Comparison of ENCODE assay signal across 23 cellular contexts in the genomic region with DNA sequence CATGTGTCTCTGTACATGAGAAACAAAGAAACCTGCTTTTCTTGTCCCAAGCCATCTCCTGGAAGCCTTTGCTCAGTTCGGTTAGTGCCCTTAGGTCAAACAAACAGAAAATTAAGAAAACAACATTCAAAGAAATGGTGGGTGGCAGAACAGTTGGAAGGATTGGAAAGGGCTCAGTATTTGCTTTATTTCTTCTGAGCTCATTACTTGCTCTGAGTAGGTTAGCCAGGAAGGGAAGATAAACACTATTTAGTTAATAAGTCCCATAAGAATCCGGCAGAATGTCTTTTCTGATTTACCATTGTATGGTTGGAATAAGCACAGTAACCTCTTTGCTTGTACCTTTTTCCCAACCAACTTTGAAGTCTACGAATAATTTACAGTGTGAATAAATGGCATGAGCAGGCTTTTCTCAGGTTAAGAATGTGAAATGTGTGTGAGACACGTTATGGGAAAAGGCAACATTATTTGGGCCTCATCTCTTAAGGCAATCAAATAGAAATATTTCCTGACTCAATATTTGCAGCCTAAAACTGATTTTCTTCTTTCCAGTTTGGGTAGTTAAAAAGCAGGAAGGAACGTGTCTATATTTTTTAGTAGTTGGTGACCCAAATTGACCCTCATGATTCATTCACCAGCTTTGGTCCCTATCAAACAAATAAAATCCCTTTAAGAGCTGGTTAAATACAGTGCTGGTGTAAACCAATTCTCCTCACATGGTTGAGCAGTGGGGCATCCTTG.
DNase-seq lines count a peak whose midpoint lies in the region; ATAC-seq, FAIRE-seq and TF ChIP-seq lines count a peak whose summit lies in the region.
"Had no signal": no experiment of that assay in that cellular context is flagged by ENCODE, and none has a peak within 500 bp of the region (broad histone marks: within the 10 kb centered on the region; RNA-seq: fewer than 3 reads in every experiment).

No MANE protein-coding gene starts in this region.

- H3K4me3 Mint-ChIP-seq in WTC11 = no peak overlapping the region
- H3K4me3 Mint-ChIP-seq: CD8-positive, alpha-beta memory T cell; GM23338 had no signal

- H3K27me3 Mint-ChIP-seq in WTC11 (ENCODE audit: low read depth) = 0 out of 2 replicates have a peak, but pooled peaks cover 2% of the 10 kb centered on the region

- H4K20me1 ChIP-seq in HepG2 (ENCODE audit: insufficient read depth, low read length) (no peaks in the 10 kb centered on the region), PC-3 (ENCODE audit: low read length) (no peaks in the 10 kb centered on the region)

- no peak for TF ChIP-seq RAD21 in HepG2 (CRISPR knock-in tag; IDR thresholded peaks at IDR 0.05)

- TF ChIP-seq CTCF in HepG2 (CRISPR knock-in tag; IDR thresholded peaks at IDR 0.05) (no peak), right lobe of liver (IDR thresholded peaks at IDR 0.05) (no peak), PC-3 (conservative IDR thresholded peaks at IDR 0.05; ENCODE audit: low read depth, low read length) (no peak), epithelial cell of proximal tubule (conservative IDR thresholded peaks at IDR 0.05; ENCODE audit: low read depth, low read length) (no peak), WTC11 (IDR thresholded peaks at IDR 0.05) (no peak)

- H3K36me3 Mint-ChIP-seq in WTC11 = no peaks in the 10 kb centered on the region
- H3K36me3 Mint-ChIP-seq: CD8-positive, alpha-beta memory T cell had no signal

- peaks cover 34% of the 10 kb centered on the region for H3F3A ChIP-seq in PC-3 (ENCODE audit: low read length, unreplicated experiment)

- CTCF ChIA-PET in HepG2 (lab: Yijun Ruan, JAX; ENCODE audit: low intra/inter-chr PET ratio, low total read pairs) (no interaction called here), PC-3 (lab: Charles Lee) (interaction anchor here (0.6 to 1.4 kb wide), 7 partner anchors 14 to 164 kb away, joined by 3 to 11 read pairs (median 4); a partner anchor contains a TSS), WTC11 (lab: Charles Lee) (no interaction called here)

- no peaks in the 10 kb centered on the region for H3K9me3 Mint-ChIP-seq in WTC11
- H3K9me3 Mint-ChIP-seq: GM23338 had no signal

- H3K4me2 ChIP-seq in HepG2 (ENCODE audit: low read depth, low read length) (no peak overlapping the region; the same call in 1 of the 2 replicates), PC-3 (ENCODE audit: low read length) (peak overlapping the region; percentile 71)
- H3K4me2 ChIP-seq: GM23338 had no signal

- H3K27ac ChIP-seq in HepG2 (ENCODE audit: extremely low read length, insufficient read depth, low read length) (no peak overlapping the region), right lobe of liver (no peak overlapping the region), PC-3 (ENCODE audit: low read length) (peak overlapping the region; percentile 85)
- H3K27ac ChIP-seq: C4-2B, SJCRH30 had no signal

- 22% methylated on average over 5 of the region's 5 CpGs for WGBS in HepG2 (ENCODE audit: low lambda C conversion rate)
- 40% methylated on average over 4 of the region's 5 CpGs for WGBS in right lobe of liver (ENCODE audit: insufficient coverage, low coverage, low lambda C conversion rate, missing lambda C conversion rate)

- FAIRE-seq in HepG2 (lab: Jason Lieb, UNC) = no peak
- FAIRE-seq: GM12891 had no signal

- no peaks in the 10 kb centered on the region for H3K9me2 ChIP-seq in PC-3 (replicated peaks; ENCODE audit: low read length)

- H3K27ac Mint-ChIP-seq in WTC11 = no peak overlapping the region
- H3K27ac Mint-ChIP-seq: CD8-positive, alpha-beta memory T cell; GM23338 had no signal

- DNase-seq in HepG2 (ENCODE audit: low spot score) (peak; percentile 6), right lobe of liver (no peak), PC-3 (peak; percentile 100), epithelial cell of proximal tubule (ENCODE audit: low read depth) (peak; percentile 37), WTC11 (ENCODE audit: low spot score) (no peak)
- no peak for DNase-seq in activated naive CD4-positive, alpha-beta T cell treated with anti-CD3 and anti-CD28 coated beads, Interleukin-2, amount 50 U/mL, for 16 hours
- no peak for DNase-seq in NK-92 treated with Interleukin-12 subunit alpha and Interleukin-12 subunit beta, amount 100 ng/mL, for 24 hours (lab: John Stamatoyannopoulos, UW)
- DNase-seq: CD8-positive, alpha-beta memory T cell; KBM-7; MV-4-11; NCI-H1105 treated with DMSO at 0.1 percent for 48 hours; NCI-H1694; NCI-H2081; NCI-H2171; NCI-H345; NCI-H524 treated with DMSO at 0.1 percent for 48 hours; SJCRH30; T-helper 1 cell had no signal

- peaks cover 15% of the 10 kb centered on the region for H3K4me1 Mint-ChIP-seq in WTC11
- H3K4me1 Mint-ChIP-seq: CD8-positive, alpha-beta memory T cell had no signal

- intact Hi-C loops in HepG2 (cut with micrococcal nuclease; ENCODE audit: unreplicated experiment) = no loop called here
- intact Hi-C loops in right lobe of liver (cut with DNase I) = loop anchor here in 1 of 2 donors (10.0 kb wide), 1 partner anchor 148 kb away; no protein-coding TSS in a partner anchor
- intact Hi-C loops in PC-3 (cut with micrococcal nuclease) = loop anchor here (1.0 kb wide), 8 partner anchors 14 to 158 kb away; a partner anchor contains a TSS

- H3K27me3 ChIP-seq in HepG2 (ENCODE audit: control insufficient read depth in 1 of 2, insufficient read depth in 2 of 2, low read length in 2 of 2) (no peaks in the 10 kb centered on the region), right lobe of liver (no peaks in the 10 kb centered on the region), PC-3 (ENCODE audit: low read length) (no peaks in the 10 kb centered on the region)
- H3K27me3 ChIP-seq: SJCRH30 had no signal

- H3K9ac ChIP-seq in HepG2 (ENCODE audit: insufficient read depth, low read depth, low read length) (no peak overlapping the region), PC-3 (ENCODE audit: low read length) (peak overlapping the region; percentile 67)

- no peaks in the 10 kb centered on the region for H3K36me3 ChIP-seq in HepG2 (replicated peaks in 1 of 2; ENCODE audit: control insufficient read depth in 1 of 2, insufficient read depth in 2 of 2, low read length in 2 of 2)
- H3K36me3 ChIP-seq in right lobe of liver = no peaks in the 10 kb centered on the region
- H3K36me3 ChIP-seq in PC-3 (ENCODE audit: low read depth, low read length) = no peaks in the 10 kb centered on the region
- H3K36me3 ChIP-seq: HAP-1, SJCRH30 had no signal

- BruUV-seq in HepG2 (replicated peaks; lab: Mats Ljungman, UMichigan) = no TSS peak
- BruUV-seq in PC-3 (replicated peaks; lab: Mats Ljungman, UMichigan) = TSS peak; percentile 84

- TF ChIP-seq POLR2A in HepG2 (IDR thresholded peaks at IDR 0.05; ENCODE audit: insufficient read depth in 1 of 2, low read depth in 2 of 2, low read length in 2 of 2) (no peak), right lobe of liver (IDR thresholded peaks at IDR 0.05) (no peak)

- POLR2A ChIA-PET in HepG2 (lab: Yijun Ruan, JAX) = no interaction called here
- POLR2A ChIA-PET in PC-3 (lab: Charles Lee; ENCODE audit: unreplicated experiment) = interaction anchor here (0.5 to 1.5 kb wide), 4 partner anchors 29 to 187 kb away, joined by 3 to 9 read pairs (median 6); a partner anchor contains a TSS
- POLR2A ChIA-PET in WTC11 (lab: Charles Lee) = no interaction called here

- H3K4me1 ChIP-seq in HepG2 (ENCODE audit: insufficient read depth, low read length) (peaks cover 19% of the 10 kb centered on the region), right lobe of liver (no peaks in the 10 kb centered on the region), PC-3 (ENCODE audit: insufficient read depth, low read length) (peaks cover 63% of the 10 kb centered on the region)
- H3K4me1 ChIP-seq: SJCRH30 had no signal

- H3K4me3 ChIP-seq in HepG2 (replicated peaks in 1 of 3; ENCODE audit: insufficient read depth in 1 of 3, low read depth in 2 of 3, low read length in 3 of 3) = no peak overlapping the region
- H3K4me3 ChIP-seq in right lobe of liver = no peak overlapping the region
- peak overlapping the region; percentile 38 for H3K4me3 ChIP-seq in PC-3 (ENCODE audit: low read length)
- H3K4me3 ChIP-seq in epithelial cell of proximal tubule (ENCODE audit: low read depth, low read length) = no peak overlapping the region
- H3K4me3 ChIP-seq: GM23338, HAP-1, SJCRH30 had no signal

- H3K9me3 ChIP-seq in HepG2 (ENCODE audit: low read length) = no peaks in the 10 kb centered on the region
- no peaks in the 10 kb centered on the region for H3K9me3 ChIP-seq in right lobe of liver
- no peaks in the 10 kb centered on the region for H3K9me3 ChIP-seq in PC-3 (ENCODE audit: low read length)
- H3K9me3 ChIP-seq: HAP-1, SJCRH30 had no signal

- no peaks in the 10 kb centered on the region for H3K79me2 ChIP-seq in HepG2 (ENCODE audit: insufficient read depth, low read length)
- no peaks in the 10 kb centered on the region for H3K79me2 ChIP-seq in PC-3 (ENCODE audit: low read length)

- H2AFZ ChIP-seq in HepG2 (ENCODE audit: low read length) (no peak overlapping the region), PC-3 (ENCODE audit: low read length) (peak overlapping the region; percentile 52)
- H2AFZ ChIP-seq: GM23338 had no signal

- in situ Hi-C loops in HepG2 (cut with HindIII; ENCODE audit: extremely low pct_ligation_motif_present, low pct_unique_long_range_greater_than_20kb) = no loop called here

- TF ChIP-seq EP300 in HepG2 (IDR thresholded peaks at IDR 0.05; ENCODE audit: low read depth in 2 of 2, low read length in 2 of 2) (peak in 1 of 2 experiments; percentile 51; a peak in 2 of 4 replicates), HepG2 (CRISPR knock-in tag; IDR thresholded peaks at IDR 0.05; ENCODE audit: borderline replicate concordance) (no peak)

- ATAC-seq in HepG2 (no peak), right lobe of liver (no peak), PC-3 (peak; percentile 83), GM21619 (IDR thresholded peaks at IDR 0.05; ENCODE audit: unreplicated experiment) (no peak), WTC11 (no peak)
- ATAC-seq: GM23338 had no signal

TF ChIP-seq in HepG2, 621 proteins besides CTCF, POLR2A, EP300 and RAD21:
- TF ChIP-seq BRD4 (CRISPR knock-in tag; IDR thresholded peaks at IDR 0.05) (no peak), CREB1 (IDR thresholded peaks at IDR 0.05) (no peak), CREB1 (CRISPR knock-in tag; IDR thresholded peaks at IDR 0.05) (0 out of 2 replicates have a peak, but pooled peaks have one; percentile 10)

TF ChIP-seq in WTC11, 78 proteins besides CTCF, POLR2A, EP300 and RAD21:
- TF ChIP-seq TP53 (CRISPR knock-in tag; IDR thresholded peaks at IDR 0.05) (no peak), FOXP1 (CRISPR knock-in tag; IDR thresholded peaks at IDR 0.05; ENCODE audit: borderline replicate concordance) (no peak), JAZF1 (CRISPR knock-in tag; IDR thresholded peaks at IDR 0.05) (no peak), OVOL2 (CRISPR knock-in tag; IDR thresholded peaks at IDR 0.05; ENCODE audit: borderline replicate concordance) (no peak)
- TF ChIP-seq, protein P1, sequence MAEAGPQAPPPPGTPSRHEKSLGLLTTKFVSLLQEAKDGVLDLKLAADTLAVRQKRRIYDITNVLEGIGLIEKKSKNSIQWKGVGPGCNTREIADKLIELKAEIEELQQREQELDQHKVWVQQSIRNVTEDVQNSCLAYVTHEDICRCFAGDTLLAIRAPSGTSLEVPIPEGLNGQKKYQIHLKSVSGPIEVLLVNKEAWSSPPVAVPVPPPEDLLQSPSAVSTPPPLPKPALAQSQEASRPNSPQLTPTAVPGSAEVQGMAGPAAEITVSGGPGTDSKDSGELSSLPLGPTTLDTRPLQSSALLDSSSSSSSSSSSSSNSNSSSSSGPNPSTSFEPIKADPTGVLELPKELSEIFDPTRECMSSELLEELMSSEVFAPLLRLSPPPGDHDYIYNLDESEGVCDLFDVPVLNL (CRISPR knock-in tag; IDR thresholded peaks at IDR 0.05; ENCODE audit: borderline replicate concordance, low read depth) = no peak

Comparison
In these comparisons a context has a peak if more than half of its experiments do, and no peak if none do; other contexts are left out.
1. DNase-seq: peak in HepG2 (single experiment), PC-3 (single experiment) and epithelial cell of proximal tubule (single experiment); none in right lobe of liver (0 of 3), WTC11 (single experiment), activated naive CD4-positive, alpha-beta T cell treated with anti-CD3 and anti-CD28 coated beads, Interleukin-2, amount 50 U/mL, for 16 hours (single experiment) and NK-92 treated with Interleukin-12 subunit alpha and Interleukin-12 subunit beta, amount 100 ng/mL, for 24 hours (single experiment).